Comparison of ENCODE assay signal across 8 cellular contexts in genomic region chr17:19508327-19508867, GRCh38. TPM values are rescaled to one million over a fixed set of nuclear protein-coding genes. Genes with fewer than 3 reads are reported as not detected.
DNase-seq lines count a peak whose midpoint lies in the region; ATAC-seq lines count a peak whose summit lies in the region.

No MANE protein-coding gene starts in this region.

- H3K27ac Mint-ChIP-seq in T-helper 2 cell treated with Interferon-gamma antibody and Interleukin-4, amounts not matched to agents 5 μg/mL and 100 μg/mL, for 36 hours = peak overlapping the region; percentile 91
- H3K27ac Mint-ChIP-seq in memory B cell = peak overlapping the region; percentile 99

- H3K27me3 Mint-ChIP-seq in T-helper 2 cell treated with Interferon-gamma antibody and Interleukin-4, amounts not matched to agents 5 μg/mL and 100 μg/mL, for 36 hours (ENCODE audit: low read depth) = peaks cover 25% of the 10 kb centered on the region
- H3K27me3 Mint-ChIP-seq in memory B cell = no peaks in the 10 kb centered on the region

- ATAC-seq in HG03439 (IDR thresholded peaks at IDR 0.05; ENCODE audit: unreplicated experiment) (peak; percentile 44), memory B cell (ENCODE audit: low read depth) (peak; percentile 40)

- H3K4me3 Mint-ChIP-seq in T-helper 2 cell treated with Interferon-gamma antibody and Interleukin-4, amounts not matched to agents 5 μg/mL and 100 μg/mL, for 36 hours = peak overlapping the region; percentile 87
- H3K4me3 Mint-ChIP-seq in memory B cell = peak overlapping the region; percentile 94

- DNase-seq in SIG-M5 treated with dmso at 0.1 percent for 504 hours (lab: John Stamatoyannopoulos, UW; ENCODE audit: unreplicated experiment) (peak; percentile 27), SIG-M5 (lab: John Stamatoyannopoulos, UW) (no peak), cerebellum (ENCODE audit: low spot score) (peak; percentile 46), memory B cell (ENCODE audit: low spot score in 2 of 2) (no peak), dermis blood vessel endothelial cell (no peak)
- DNase-seq in T-helper 2 cell treated with Interferon-gamma antibody and Interleukin-4, amounts not matched to agents 5 μg/mL and 100 μg/mL, for 36 hours (ENCODE audit: low spot score) = no peak
- DNase-seq in stimulated activated CD8-positive, alpha-beta memory T cell treated with anti-CD3 and anti-CD28 coated beads, Interleukin-4, amount 100 ng/mL, for 48 hours = peak; percentile 55

- peaks cover 7% of the 10 kb centered on the region for H3K4me1 Mint-ChIP-seq in T-helper 2 cell treated with Interferon-gamma antibody and Interleukin-4, amounts not matched to agents 5 μg/mL and 100 μg/mL, for 36 hours (ENCODE audit: low read depth)
- H3K4me1 Mint-ChIP-seq in memory B cell = peaks cover 10% of the 10 kb centered on the region

- peaks cover 2% of the 10 kb centered on the region for H3K36me3 Mint-ChIP-seq in T-helper 2 cell treated with Interferon-gamma antibody and Interleukin-4, amounts not matched to agents 5 μg/mL and 100 μg/mL, for 36 hours (ENCODE audit: low read depth)
- no peaks in the 10 kb centered on the region for H3K36me3 Mint-ChIP-seq in memory B cell

- no peaks in the 10 kb centered on the region for H3K9me3 Mint-ChIP-seq in T-helper 2 cell treated with Interferon-gamma antibody and Interleukin-4, amounts not matched to agents 5 μg/mL and 100 μg/mL, for 36 hours
- no peaks in the 10 kb centered on the region for H3K9me3 Mint-ChIP-seq in memory B cell

RNA-seq across cellular contexts. Expression of gene SLC47A1, which starts 25.3 kb away (rescaled TPM):
- total RNA-seq in cerebellum (1.00 TPM), dermis blood vessel endothelial cell (0.51 and 0.85 TPM in 2 replicates)

Comparison
In these comparisons a context has a peak if more than half of its experiments do, and no peak if none do; other contexts are left out.
1. DNase-seq: peak in SIG-M5 treated with dmso at 0.1 percent for 504 hours (single experiment), cerebellum (single experiment) and stimulated activated CD8-positive, alpha-beta memory T cell treated with anti-CD3 and anti-CD28 coated beads, Interleukin-4, amount 100 ng/mL, for 48 hours (single experiment); none in SIG-M5 (single experiment), T-helper 2 cell treated with Interferon-gamma antibody and Interleukin-4, amounts not matched to agents 5 μg/mL and 100 μg/mL, for 36 hours (single experiment), memory B cell (0 of 2) and dermis blood vessel endothelial cell (single experiment).